Comparison of ENCODE assay signal across 20 cellular contexts in genomic region chr7:131173148-131173890, GRCh38.
DNase-seq lines count a peak whose midpoint lies in the region; ATAC-seq, FAIRE-seq and TF ChIP-seq lines count a peak whose summit lies in the region.
"Had no signal": no experiment of that assay in that cellular context is flagged by ENCODE, and none has a peak within 500 bp of the region (broad histone marks: within the 10 kb centered on the region; RNA-seq: fewer than 3 reads in every experiment).

No MANE protein-coding gene starts in this region.

- no peak overlapping the region for H3K27ac Mint-ChIP-seq in neural progenitor cell
- H3K27ac Mint-ChIP-seq: activated CD4-positive, alpha-beta memory T cell treated with anti-CD3 and anti-CD28 coated beads for 36 hours; activated naive CD4-positive, alpha-beta T cell treated with anti-CD3 and anti-CD28 coated beads, Interleukin-2, amount 50 U/mL, for 72 hours; activated T-cell treated with anti-CD3 and anti-CD28 coated beads, Interleukin-2, amount 50 U/mL, for 24 hours; CD8-positive, alpha-beta memory T cell had no signal

- H3F3A ChIP-seq in neural progenitor cell (ENCODE audit: low read depth) = no peaks in the 10 kb centered on the region

- H3K9me3 ChIP-seq in neural progenitor cell (ENCODE audit: low read depth) = no peaks in the 10 kb centered on the region
- H3K9me3 ChIP-seq: uterus had no signal

- no peaks in the 10 kb centered on the region for H3K79me2 ChIP-seq in neural progenitor cell (ENCODE audit: low read depth)

- H3K4me3 ChIP-seq in AG10803 (ENCODE audit: low read length) (no peak overlapping the region), neural progenitor cell (no peak overlapping the region)
- H3K4me3 ChIP-seq: uterus had no signal

- no peak overlapping the region for H3K27ac ChIP-seq in neural progenitor cell
- H3K27ac ChIP-seq: uterus had no signal

- no peak for ATAC-seq in HG03025 (IDR thresholded peaks at IDR 0.05; ENCODE audit: low FRiP score, unreplicated experiment)
- ATAC-seq: activated naive CD4-positive, alpha-beta T cell treated with anti-CD3 and anti-CD28 coated beads, Interleukin-2, amount 50 U/mL, for 72 hours; left cardiac atrium; sciatic nerve had no signal

- no peak overlapping the region for H2AFZ ChIP-seq in neural progenitor cell (replicated peaks)

- peaks cover 2% of the 10 kb centered on the region for H3K27me3 Mint-ChIP-seq in neural progenitor cell (ENCODE audit: insufficient read depth, low read depth)
- H3K27me3 Mint-ChIP-seq: activated CD4-positive, alpha-beta memory T cell treated with anti-CD3 and anti-CD28 coated beads for 36 hours; activated T-cell treated with anti-CD3 and anti-CD28 coated beads, Interleukin-2, amount 50 U/mL, for 24 hours had no signal

- H3K4me2 ChIP-seq in neural progenitor cell = no peak overlapping the region

- no peaks in the 10 kb centered on the region for H3K4me1 Mint-ChIP-seq in neural progenitor cell
- H3K4me1 Mint-ChIP-seq: CD8-positive, alpha-beta memory T cell; central memory CD8-positive, alpha-beta T cell had no signal

- H3K4me1 ChIP-seq in neural progenitor cell = no peaks in the 10 kb centered on the region
- H3K4me1 ChIP-seq: uterus had no signal

- H3K9ac ChIP-seq in neural progenitor cell = no peak overlapping the region

- no peaks in the 10 kb centered on the region for H4K20me1 ChIP-seq in neural progenitor cell (ENCODE audit: low read depth)

- TF ChIP-seq CTCF in AG10803 (conservative IDR thresholded peaks at IDR 0.05; ENCODE audit: low read length) (no peak), neural progenitor cell (IDR thresholded peaks at IDR 0.05) (no peak)

- H3K36me3 ChIP-seq in neural progenitor cell = no peaks in the 10 kb centered on the region
- H3K36me3 ChIP-seq: uterus had no signal

- H3K36me3 Mint-ChIP-seq in neural progenitor cell = no peaks in the 10 kb centered on the region
- H3K36me3 Mint-ChIP-seq: activated CD4-positive, alpha-beta memory T cell treated with anti-CD3 and anti-CD28 coated beads for 36 hours; activated naive CD4-positive, alpha-beta T cell treated with anti-CD3 and anti-CD28 coated beads, Interleukin-2, amount 50 U/mL, for 72 hours had no signal

- FAIRE-seq in urothelium cell line (lab: Jason Lieb, UNC) = no peak

- no peak overlapping the region for H3K4me3 Mint-ChIP-seq in neural progenitor cell
- H3K4me3 Mint-ChIP-seq: activated CD4-positive, alpha-beta memory T cell treated with anti-CD3 and anti-CD28 coated beads for 36 hours; activated T-cell treated with anti-CD3 and anti-CD28 coated beads, Interleukin-2, amount 50 U/mL, for 24 hours; CD8-positive, alpha-beta memory T cell; central memory CD8-positive, alpha-beta T cell had no signal

- DNase-seq in AG10803 (ENCODE audit: low read depth) (peak; percentile 67), LoVo (ENCODE audit: low spot score) (peak; percentile 34), amniotic epithelial cell (ENCODE audit: low read depth) (peak; percentile 70), hepatic stellate cell (ENCODE audit: low spot score) (peak; percentile 66), urothelium cell line (ENCODE audit: low spot score) (no peak), neural progenitor cell (ENCODE audit: low spot score) (no peak), anterior cingulate cortex (lab: John Stamatoyannopoulos, UW) (no peak)
- DNase-seq: activated CD4-positive, alpha-beta memory T cell treated with anti-CD3 and anti-CD28 coated beads for 36 hours; activated T-cell treated with anti-CD3 and anti-CD28 coated beads, Interleukin-2, amount 50 U/mL, for 24 hours; CD8-positive, alpha-beta memory T cell; effector CD8-positive, alpha-beta T cell; left cardiac atrium; NCI-H1092; NCI-H748 treated with DMSO at 0.1 percent for 48 hours; stimulated activated CD4-positive, alpha-beta T cell treated with anti-CD3 and anti-CD28 coated beads, Interleukin-2, amount 100 ng/mL, for 24 hours; uterus had no signal

- no peaks in the 10 kb centered on the region for H3K9me3 Mint-ChIP-seq in neural progenitor cell
- H3K9me3 Mint-ChIP-seq: activated CD4-positive, alpha-beta memory T cell treated with anti-CD3 and anti-CD28 coated beads for 36 hours; activated naive CD4-positive, alpha-beta T cell treated with anti-CD3 and anti-CD28 coated beads, Interleukin-2, amount 50 U/mL, for 72 hours; activated T-cell treated with anti-CD3 and anti-CD28 coated beads, Interleukin-2, amount 50 U/mL, for 24 hours; central memory CD8-positive, alpha-beta T cell had no signal

- no peaks in the 10 kb centered on the region for H3K27me3 ChIP-seq in neural progenitor cell
- H3K27me3 ChIP-seq: uterus had no signal

Comparison
In these comparisons a context has a peak if more than half of its experiments do, and no peak if none do; other contexts are left out.
1. DNase-seq: peak in AG10803 (single experiment), LoVo (single experiment), amniotic epithelial cell (single experiment) and hepatic stellate cell (single experiment); none in urothelium cell line (single experiment), neural progenitor cell (single experiment) and anterior cingulate cortex (0 of 58).